Comparison of ENCODE assay signal across 11 cellular contexts in genomic region chr1:46004491-46004890, GRCh38.
"Had no signal": no experiment of that assay in that cellular context is flagged by ENCODE, and none has a peak within 500 bp of the region (broad histone marks: within the 10 kb centered on the region; RNA-seq: fewer than 3 reads in every experiment).

No MANE protein-coding gene starts in this region.

- FAIRE-seq: HTR-8/SVneo had no signal

- H3K27ac ChIP-seq: GM23248, HL-60, KMS-11 had no signal

- H3K4me1 ChIP-seq: HAP-1 had no signal

- H3K4me2 ChIP-seq: KMS-11 had no signal

- H3K27ac Mint-ChIP-seq: HFFc6 had no signal

- H3K4me3 ChIP-seq: GM23248, HAP-1 had no signal

- DNase-seq: GM23248, GOT3, H7, HFFc6, Karpas-422, KBM-7 had no signal

- H2AFZ ChIP-seq: GM23248 had no signal

- H3K4me3 Mint-ChIP-seq: HFFc6 had no signal

- H3K9me3 Mint-ChIP-seq: HFFc6 had no signal

- H3K9ac ChIP-seq: GM23248, KMS-11 had no signal

- ATAC-seq: HCT116 had no signal

- H3K9me3 ChIP-seq: HAP-1 had no signal
